ENCODE assay signal across 15 cellular contexts in genomic region chr9:83940590-83941303, GRCh38. TPM values are rescaled to one million over a fixed set of nuclear protein-coding genes. Genes with fewer than 3 reads are reported as not detected.
DNase-seq lines count a peak whose midpoint lies in the region; ATAC-seq and TF ChIP-seq lines count a peak whose summit lies in the region.
"Had no signal": no experiment of that assay in that cellular context is flagged by ENCODE, and none has a peak within 500 bp of the region (broad histone marks: within the 10 kb centered on the region; RNA-seq: fewer than 3 reads in every experiment).

No MANE protein-coding gene starts in this region.

- no peaks in the 10 kb centered on the region for H3K4me1 Mint-ChIP-seq in activated naive CD4-positive, alpha-beta T cell treated with anti-CD3 and anti-CD28 coated beads for 36 hours (ENCODE audit: low read depth)
- no peaks in the 10 kb centered on the region for H3K4me1 Mint-ChIP-seq in central memory CD8-positive, alpha-beta T cell
- H3K4me1 Mint-ChIP-seq in memory B cell: no peaks in the 10 kb centered on the region

- H3K4me3 Mint-ChIP-seq in activated naive CD4-positive, alpha-beta T cell treated with anti-CD3 and anti-CD28 coated beads for 36 hours: no peak overlapping the region
- H3K4me3 Mint-ChIP-seq in central memory CD8-positive, alpha-beta T cell: no peak overlapping the region
- H3K4me3 Mint-ChIP-seq in memory B cell: no peak overlapping the region
- H3K4me3 Mint-ChIP-seq: CD14-positive monocyte; CD4-positive, alpha-beta memory T cell; GM23338 had no signal

- peaks cover 7 to 9% of the 10 kb centered on the region in 2 donors for H3K4me1 ChIP-seq in thyroid gland
- H3K4me1 ChIP-seq: BLaER1 had no signal

- H3K27me3 Mint-ChIP-seq in activated naive CD4-positive, alpha-beta T cell treated with anti-CD3 and anti-CD28 coated beads for 36 hours (ENCODE audit: low read depth): no peaks in the 10 kb centered on the region
- H3K27me3 Mint-ChIP-seq in central memory CD8-positive, alpha-beta T cell: no peaks in the 10 kb centered on the region
- H3K27me3 Mint-ChIP-seq in memory B cell: no peaks in the 10 kb centered on the region
- H3K27me3 Mint-ChIP-seq: CD4-positive, alpha-beta memory T cell had no signal

- H3K27me3 ChIP-seq in thyroid gland: no peaks in the 10 kb centered on the region
- H3K27me3 ChIP-seq: BLaER1 had no signal

- 88 to 89% methylated on average over 5 of the region's 5 CpGs for WGBS in thyroid gland, 2 donors

- TF ChIP-seq CTCF in thyroid gland (IDR thresholded peaks at IDR 0.05): no peak

- no peaks in the 10 kb centered on the region for H3K9me3 ChIP-seq in thyroid gland
- H3K9me3 ChIP-seq: BLaER1 had no signal

- CTCF ChIA-PET in activated naive CD4-positive, alpha-beta T cell treated with anti-CD3 and anti-CD28 coated beads for 36 hours (lab: Charles Lee): interaction anchor here (0.5 to 2.5 kb wide), 5 partner anchors 12 to 323 kb away, joined by 3 to 11 read pairs (median 5); no protein-coding TSS in a partner anchor

- no peaks in the 10 kb centered on the region for H3K36me3 ChIP-seq in thyroid gland
- H3K36me3 ChIP-seq: BLaER1 had no signal

- no peaks in the 10 kb centered on the region for H3K9me3 Mint-ChIP-seq in activated naive CD4-positive, alpha-beta T cell treated with anti-CD3 and anti-CD28 coated beads for 36 hours
- H3K9me3 Mint-ChIP-seq in central memory CD8-positive, alpha-beta T cell: no peaks in the 10 kb centered on the region
- H3K9me3 Mint-ChIP-seq in memory B cell: no peaks in the 10 kb centered on the region
- H3K9me3 Mint-ChIP-seq: CD4-positive, alpha-beta memory T cell; GM23338 had no signal

- no peak for ATAC-seq in central memory CD8-positive, alpha-beta T cell (replicated peaks; ENCODE audit: extremely low read depth, poor library complexity, severe bottlenecking)
- no peak for ATAC-seq in memory B cell (ENCODE audit: low read depth)
- ATAC-seq: GM23338 had no signal

- peak overlapping the region; percentile 53 for H3K27ac Mint-ChIP-seq in activated naive CD4-positive, alpha-beta T cell treated with anti-CD3 and anti-CD28 coated beads for 36 hours
- peak overlapping the region; percentile 74 for H3K27ac Mint-ChIP-seq in central memory CD8-positive, alpha-beta T cell (ENCODE audit: low read depth)
- H3K27ac Mint-ChIP-seq in memory B cell: peak overlapping the region; percentile 42
- H3K27ac Mint-ChIP-seq: CD14-positive monocyte, GM23338 had no signal

- H3K27ac ChIP-seq in thyroid gland: peak overlapping the region in 2 of 3 donors; percentile 4 to 54
- H3K27ac ChIP-seq: BLaER1 had no signal

- no peak for TF ChIP-seq POLR2A in thyroid gland (IDR thresholded peaks at IDR 0.05)

- peaks cover 19% of the 10 kb centered on the region for H3K36me3 Mint-ChIP-seq in activated naive CD4-positive, alpha-beta T cell treated with anti-CD3 and anti-CD28 coated beads for 36 hours (ENCODE audit: low read depth)
- H3K36me3 Mint-ChIP-seq in central memory CD8-positive, alpha-beta T cell (ENCODE audit: insufficient read depth): peaks cover 29% of the 10 kb centered on the region
- peaks cover 16% of the 10 kb centered on the region for H3K36me3 Mint-ChIP-seq in memory B cell

- no peak overlapping the region for H3K4me3 ChIP-seq in thyroid gland (replicated peaks in 1 of 3)
- H3K4me3 ChIP-seq: BLaER1, GM23338 had no signal

- intact Hi-C loops in activated naive CD4-positive, alpha-beta T cell treated with anti-CD3 and anti-CD28 coated beads for 36 hours (cut with micrococcal nuclease): no loop called here
- intact Hi-C loops in thyroid gland (cut with DNase I): loop anchor here (5.0 to 10.0 kb wide), 2 partner anchors 234 to 372 kb away; no protein-coding TSS in a partner anchor

- DNase-seq in activated naive CD4-positive, alpha-beta T cell treated with anti-CD3 and anti-CD28 coated beads for 36 hours: no peak
- DNase-seq in activated naive CD4-positive, alpha-beta T cell treated with Interleukin-2 at 50 U/mL for 16 hours: no peak
- DNase-seq in central memory CD8-positive, alpha-beta T cell (ENCODE audit: low spot score in 2 of 2): no peak
- DNase-seq in memory B cell (ENCODE audit: low spot score in 2 of 2) (no peak), thyroid gland (peak; percentile 39 to 56), pons (ENCODE audit: low spot score) (no peak), NCI-H510A (lab: John Stamatoyannopoulos, UW) (no peak)
- DNase-seq: 8988T; CD4-positive, alpha-beta memory T cell; DMS79 treated with DMSO at 0.1 percent for 48 hours; GF-D8; HCEC 1CT had no signal

RNA-seq across cellular contexts. Expression of gene KIF27, which starts 19.5 kb away (rescaled TPM):
- 1 to 10 TPM; 2.7 to 3.8 TPM for total RNA-seq in activated naive CD4-positive, alpha-beta T cell treated with anti-CD3 and anti-CD28 coated beads for 36 hours
- 10 to 100 TPM; 17.6 to 28.2 (median 19.2) TPM for total RNA-seq in thyroid gland

RNA-seq across cellular contexts. Expression of gene HNRNPK, which starts 39.3 kb away (rescaled TPM):
- 100 to 1,000 TPM; 679 to 704 TPM for total RNA-seq in activated naive CD4-positive, alpha-beta T cell treated with anti-CD3 and anti-CD28 coated beads for 36 hours
- 100 to 1,000 TPM; 501 to 702 (median 639) TPM for total RNA-seq in thyroid gland

RNA-seq across cellular contexts. Expression of gene RMI1, which starts 39.9 kb away (rescaled TPM):
- 10 to 100 TPM; 19.2 to 19.3 TPM for total RNA-seq in activated naive CD4-positive, alpha-beta T cell treated with anti-CD3 and anti-CD28 coated beads for 36 hours
- total RNA-seq in thyroid gland: 10 to 100 TPM in 2 of 4 donors, 1 to 10 TPM in 2; 7.2 to 11.4 (median 9.7) TPM

Comparison
In these comparisons a context has a peak if more than half of its experiments do, and no peak if none do; other contexts are left out.
1. DNase-seq: peak in thyroid gland (2 of 2); none in activated naive CD4-positive, alpha-beta T cell treated with anti-CD3 and anti-CD28 coated beads for 36 hours (single experiment), activated naive CD4-positive, alpha-beta T cell treated with Interleukin-2 at 50 U/mL for 16 hours (single experiment), central memory CD8-positive, alpha-beta T cell (0 of 2), memory B cell (0 of 2), pons (single experiment) and NCI-H510A (single experiment).
2. Peak in every context shown above with its lines, with median percentiles within 50 percentile points of each other: H3K27ac Mint-ChIP-seq.